ENCODE assay signal across 10 cellular contexts in the genomic region with DNA sequence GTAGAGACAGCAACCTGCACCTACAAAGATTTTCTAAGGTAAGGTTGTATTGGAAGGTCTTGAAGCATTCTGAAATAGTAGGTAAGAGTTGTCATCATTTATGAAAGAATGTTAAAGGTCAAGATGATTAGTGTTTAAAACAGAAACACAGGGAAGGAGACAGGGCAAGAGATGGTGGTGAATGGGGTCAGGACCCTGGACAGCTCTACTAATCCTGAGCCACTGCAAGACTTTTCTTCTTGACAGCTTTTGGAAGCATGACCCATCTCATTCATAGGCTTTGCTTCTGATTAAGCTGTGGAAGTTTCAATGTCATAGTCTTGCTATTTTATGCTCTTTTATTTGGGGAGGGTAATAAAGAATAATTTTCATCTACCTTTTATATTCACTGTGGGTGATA.
DNase-seq lines count a peak whose midpoint lies in the region; ATAC-seq and TF ChIP-seq lines count a peak whose summit lies in the region.
"Had no signal": no experiment of that assay in that cellular context is flagged by ENCODE, and none has a peak within 500 bp of the region (broad histone marks: within the 10 kb centered on the region; RNA-seq: fewer than 3 reads in every experiment).

No MANE protein-coding gene starts in this region.

- ATAC-seq in HG02938 (IDR thresholded peaks at IDR 0.05; ENCODE audit: unreplicated experiment) (no peak), HG03280 (IDR thresholded peaks at IDR 0.05; ENCODE audit: unreplicated experiment) (no peak)

- H3K4me3 ChIP-seq in LNCaP clone FGC (ENCODE audit: low read depth, low read length) = no peak overlapping the region
- H3K4me3 ChIP-seq in astrocyte of the spinal cord (ENCODE audit: low read depth, low read length) = no peak overlapping the region
- H3K4me3 ChIP-seq: pancreas, thyroid gland had no signal

- DNase-seq in ELR (ENCODE audit: low read depth) (peak; percentile 41), LNCaP clone FGC (ENCODE audit: low read depth) (peak; percentile 14), astrocyte of the spinal cord (ENCODE audit: low read depth, low spot score) (peak; percentile 27), myocyte (ENCODE audit: low read depth) (peak; percentile 61), DMS114 treated with DMSO at 0.1 percent for 48 hours (lab: John Stamatoyannopoulos, UW; ENCODE audit: unreplicated experiment) (no peak), NCI-H524 treated with DMSO at 0.1 percent for 48 hours (lab: John Stamatoyannopoulos, UW) (no peak)
- DNase-seq: pancreas had no signal

- in situ Hi-C loops in astrocyte of the spinal cord (cut with HindIII; ENCODE audit: low sequenced_read_pairs) = no loop called here

- TF ChIP-seq CTCF in LNCaP clone FGC (IDR thresholded peaks at IDR 0.05; ENCODE audit: control insufficient read depth, extremely low read depth, insufficient read depth) (no peak), astrocyte of the spinal cord (IDR thresholded peaks at IDR 0.05; ENCODE audit: low read depth, low read length) (no peak)

Comparison
In these comparisons a context has a peak if more than half of its experiments do, and no peak if none do; other contexts are left out.
1. DNase-seq: peak in ELR (single experiment), LNCaP clone FGC (single experiment), astrocyte of the spinal cord (single experiment) and myocyte (single experiment); none in DMS114 treated with DMSO at 0.1 percent for 48 hours (single experiment) and NCI-H524 treated with DMSO at 0.1 percent for 48 hours (single experiment).